8 cellular contexts compared by ENCODE assay signal in genomic region chr12:121005346-121005815, GRCh38. TPM values are rescaled to one million over a fixed set of nuclear protein-coding genes. Genes with fewer than 3 reads are reported as not detected.
DNase-seq lines count a peak whose midpoint lies in the region; ATAC-seq and TF ChIP-seq lines count a peak whose summit lies in the region.

No MANE protein-coding gene starts in this region.

- TF ChIP-seq POLR2A in lower leg skin (IDR thresholded peaks at IDR 0.05), result no peak

- intact Hi-C loops in left ventricle myocardium inferior (cut with micrococcal nuclease) (no loop called here), left ventricle myocardium superior (cut with micrococcal nuclease) (no loop called here), lower leg skin (cut with DNase I; ENCODE audit: low total_unique reads) (no loop called here)

- H3K4me1 ChIP-seq in left ventricle myocardium inferior, result no peaks in the 10 kb centered on the region
- H3K4me1 ChIP-seq in foreskin keratinocyte, result no peaks in the 10 kb centered on the region

- 62% methylated on average over 9 of the region's 9 CpGs for WGBS in lower leg skin, 2 donors

- no peaks in the 10 kb centered on the region for H3K9me3 ChIP-seq in left ventricle myocardium inferior (replicated peaks)

- no peak overlapping the region for H3K27ac ChIP-seq in left ventricle myocardium inferior (replicated peaks)
- H3K27ac ChIP-seq in foreskin keratinocyte, result no peak overlapping the region

- DNase-seq in left ventricle myocardium inferior, result no peak
- DNase-seq in left ventricle myocardium superior, result no peak
- peak; percentile 68 for DNase-seq in NCI-H748 (lab: John Stamatoyannopoulos, UW; ENCODE audit: unreplicated experiment)
- peak; percentile 50 for DNase-seq in activated T-cell treated with anti-CD3 and anti-CD28 coated beads for 48 hours (ENCODE audit: low read depth)
- peak in 1 of 2 donors; percentile 33 for DNase-seq in foreskin keratinocyte
- DNase-seq in stimulated activated CD4-positive, alpha-beta T cell treated with anti-CD3 and anti-CD28 coated beads, Interleukin-1b, Interleukin-23, amount 100 ng/mL, for 4 hours (ENCODE audit: low read depth in 2 of 2), result peak; percentile 15 to 30
- DNase-seq in lower leg skin (ENCODE audit: low spot score in 2 of 2), result no peak

- no peak for ATAC-seq in left ventricle myocardium superior
- ATAC-seq in foreskin keratinocyte, result peak; percentile 68
- no peak for ATAC-seq in HG03342 (IDR thresholded peaks at IDR 0.05; ENCODE audit: unreplicated experiment)

- H3K4me3 ChIP-seq in left ventricle myocardium inferior (no peak overlapping the region), lower leg skin (ENCODE audit: low read depth, poor library complexity, severe bottlenecking) (no peak overlapping the region)

- no peaks in the 10 kb centered on the region for H3K27me3 ChIP-seq in left ventricle myocardium inferior (ENCODE audit: low read depth)
- H3K27me3 ChIP-seq in foreskin keratinocyte, result no peaks in the 10 kb centered on the region

- peak; percentile 45 for TF ChIP-seq CTCF in left ventricle myocardium inferior (IDR thresholded peaks at IDR 0.05; ENCODE audit: borderline replicate concordance)
- peak; percentile 77 for TF ChIP-seq CTCF in foreskin keratinocyte (conservative IDR thresholded peaks at IDR 0.05)
- no peak for TF ChIP-seq CTCF in lower leg skin (IDR thresholded peaks at IDR 0.05)

- peaks cover 81% of the 10 kb centered on the region for H3K36me3 ChIP-seq in left ventricle myocardium inferior

RNA-seq across cellular contexts. Expression of gene C12orf43, which starts 10.9 kb away (rescaled TPM):
- 7.6 TPM for total RNA-seq in left ventricle myocardium inferior
- 8.7 TPM for total RNA-seq in left ventricle myocardium superior
- total RNA-seq in foreskin keratinocyte, result 21.3 TPM in 2 replicates
- polyA plus RNA-seq in foreskin keratinocyte, result 16.4 and 20.2 TPM in 2 replicates
- 1 to 10 TPM; 4.3 to 8.9 (median 6.1) TPM for total RNA-seq in lower leg skin

RNA-seq across cellular contexts. Expression of gene HNF1A, which starts 27.0 kb away (rescaled TPM):
- total RNA-seq in left ventricle myocardium inferior, result not detected
- total RNA-seq in left ventricle myocardium superior, result not detected
- not detected in 2 replicates for total RNA-seq in foreskin keratinocyte
- not detected in 2 replicates for polyA plus RNA-seq in foreskin keratinocyte
- total RNA-seq in lower leg skin, result under 1 TPM in 2 of 4 donors, not detected in 2; 0.10 to 0.23 TPM

RNA-seq across cellular contexts. Expression of gene OASL, which starts 33.7 kb away (rescaled TPM):
- total RNA-seq in left ventricle myocardium inferior (0.25 TPM), left ventricle myocardium superior (0.55 TPM), foreskin keratinocyte (3.7 and 5.5 TPM in 2 replicates), lower leg skin (under 1 TPM in 2 of 4 donors, not detected in 2; 0.25 to 0.39 TPM)
- 4.7 and 7.1 TPM in 2 replicates for polyA plus RNA-seq in foreskin keratinocyte

Comparison
In these comparisons a context has a peak if more than half of its experiments do, and no peak if none do; other contexts are left out.
1. DNase-seq: peak in NCI-H748 (single experiment), activated T-cell treated with anti-CD3 and anti-CD28 coated beads for 48 hours (single experiment) and stimulated activated CD4-positive, alpha-beta T cell treated with anti-CD3 and anti-CD28 coated beads, Interleukin-1b, Interleukin-23, amount 100 ng/mL, for 4 hours (2 of 2); none in left ventricle myocardium inferior (single experiment), left ventricle myocardium superior (single experiment) and lower leg skin (0 of 2).
2. CTCF ChIP-seq: peak in left ventricle myocardium inferior (single experiment) and foreskin keratinocyte (single experiment); none in lower leg skin (0 of 3).